Comparison of ENCODE assay signal across 16 cellular contexts in the genomic region with DNA sequence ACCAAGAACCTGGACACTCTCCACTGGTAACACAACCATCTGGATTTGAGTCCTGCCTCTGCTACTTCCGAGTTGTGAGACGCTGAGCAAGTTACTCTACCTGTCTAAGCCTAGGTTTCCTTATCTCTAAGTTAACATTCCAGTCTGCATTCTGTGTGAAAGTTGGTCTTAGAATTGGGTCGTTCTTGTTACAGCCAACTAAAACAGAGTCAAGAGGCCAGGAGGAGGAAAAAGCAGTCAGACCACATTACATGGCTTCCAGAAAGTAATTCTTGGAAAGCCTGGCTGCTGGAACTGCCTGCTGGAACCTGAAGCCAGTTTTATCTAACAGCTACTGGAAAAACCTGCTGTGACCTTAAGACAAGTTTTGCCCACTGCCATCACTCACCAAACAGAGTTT. TPM values are rescaled to one million over a fixed set of nuclear protein-coding genes. Genes with fewer than 3 reads are reported as not detected.
DNase-seq lines count a peak whose midpoint lies in the region; ATAC-seq, FAIRE-seq and TF ChIP-seq lines count a peak whose summit lies in the region.
"Had no signal": no experiment of that assay in that cellular context is flagged by ENCODE, and none has a peak within 500 bp of the region (broad histone marks: within the 10 kb centered on the region; RNA-seq: fewer than 3 reads in every experiment).

No MANE protein-coding gene starts in this region.

- H3K27me3 ChIP-seq in MG63 = no peaks in the 10 kb centered on the region
- H3K27me3 ChIP-seq in lower lobe of right lung (ENCODE audit: low read depth) = no peaks in the 10 kb centered on the region

- H3K27ac ChIP-seq in lower lobe of right lung = no peak overlapping the region

- DNase-seq in MG63 = peak; percentile 35
- DNase-seq in astrocyte of the hippocampus (ENCODE audit: low read depth, low spot score) = peak; percentile 66
- no peak for DNase-seq in lower lobe of right lung
- DNase-seq in H54 (ENCODE audit: insufficient read length, low spot score) = no peak
- DNase-seq in H4 (ENCODE audit: low spot score) = no peak
- DNase-seq in GOT3 (lab: John Stamatoyannopoulos, UW) = no peak
- DNase-seq: CD8-positive, alpha-beta memory T cell; HCEC 1CT; HFFc6 had no signal

- FAIRE-seq in H54 (lab: Jason Lieb, UNC) = no peak
- FAIRE-seq: GM12878, GM18507, HepG2, HTR-8/SVneo had no signal

- H3K36me3 ChIP-seq in MG63 (no peaks in the 10 kb centered on the region), lower lobe of right lung (no peaks in the 10 kb centered on the region)

- intact Hi-C loops in lower lobe of right lung (cut with DNase I) = no loop called here

- H3K4me3 ChIP-seq in MG63 (no peak overlapping the region), lower lobe of right lung (no peak overlapping the region)
- H3K4me3 ChIP-seq: GM12878, GM23338 had no signal

- no peak for TF ChIP-seq POLR2A in H54 (IDR thresholded peaks at IDR 0.05; ENCODE audit: low read depth, low read length)

- TF ChIP-seq CTCF in lower lobe of right lung (IDR thresholded peaks at IDR 0.05) = no peak

- H3K9me3 ChIP-seq in MG63 = peaks cover 23% of the 10 kb centered on the region
- no peaks in the 10 kb centered on the region for H3K9me3 ChIP-seq in lower lobe of right lung

- H3K4me1 ChIP-seq in lower lobe of right lung = peaks cover 5% of the 10 kb centered on the region

- peak; percentile 49 to 92 for ATAC-seq in lower lobe of right lung
- no peak for ATAC-seq in GM21825 (IDR thresholded peaks at IDR 0.05; ENCODE audit: unreplicated experiment)
- ATAC-seq: GM12878, GM23338, HepG2 had no signal

RNA-seq across cellular contexts. Expression of gene XYLT1, which starts 38.4 kb away (rescaled TPM):
- 6.6 and 7.3 TPM in 2 replicates for total RNA-seq in MG63 (2014; rRNA removed; shearing (Covaris generic); ENCODE audit: low replicate concordance)
- total RNA-seq in lower lobe of right lung = 9.0 TPM
- 7.1 and 8.3 TPM in 2 replicates for total RNA-seq in H4 (2014; rRNA removed; shearing (Covaris generic))
- total RNA-seq: G401, HepG2 had no signal

Comparison
In these comparisons a context has a peak if more than half of its experiments do, and no peak if none do; other contexts are left out.
1. DNase-seq: peak in MG63 (single experiment) and astrocyte of the hippocampus (single experiment); none in lower lobe of right lung (single experiment), H54 (single experiment), H4 (single experiment) and GOT3 (single experiment).